ENCODE assay signal across 8 cellular contexts in the genomic region with DNA sequence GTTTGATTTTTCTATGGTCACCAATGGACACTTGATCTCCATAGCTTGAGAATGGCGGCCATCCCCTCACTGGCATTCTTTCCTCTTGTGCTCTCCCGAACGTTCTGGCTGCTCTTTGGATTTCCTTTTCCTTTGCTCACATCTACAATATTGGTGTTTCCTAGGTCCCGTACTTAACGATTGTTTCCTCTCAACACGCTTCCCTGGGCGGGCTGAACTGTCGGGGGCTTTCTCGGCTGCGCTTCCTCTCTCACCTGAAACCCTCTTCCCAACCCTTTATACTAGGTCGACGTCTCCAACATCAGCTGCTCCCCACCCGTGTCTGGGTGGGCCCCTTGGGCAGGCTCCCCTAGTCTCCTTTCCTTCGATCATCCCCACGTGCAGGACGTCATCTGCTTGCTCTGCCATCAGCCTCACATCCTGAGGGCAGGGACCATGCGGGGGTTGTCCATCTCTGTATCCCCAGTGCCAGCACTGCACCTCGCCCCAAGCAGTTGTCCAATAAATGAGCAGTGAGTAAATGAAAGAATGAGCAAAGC. TPM values are rescaled to one million over a fixed set of nuclear protein-coding genes. Genes with fewer than 3 reads are reported as not detected.
A peak's percentile ranks its signal among the peaks of the same experiment; 100 is the strongest.
DNase-seq lines count a peak whose midpoint lies in the region; ATAC-seq and TF ChIP-seq lines count a peak whose summit lies in the region.

No MANE protein-coding gene starts in this region.

- H3K27me3 ChIP-seq in ACC112 (ENCODE audit: insufficient read depth, low read length) (no peaks in the 10 kb centered on the region), HCT116 (ENCODE audit: insufficient read depth, low read length) (no peaks in the 10 kb centered on the region), right lobe of liver (no peaks in the 10 kb centered on the region), uterus (no peaks in the 10 kb centered on the region)

- peak overlapping the region; percentile 88 for H3K4me3 ChIP-seq in ACC112 (ENCODE audit: low read depth, low read length)
- H3K4me3 ChIP-seq in HCT116 (replicated peaks in 1 of 2; ENCODE audit: low read depth in 1 of 2, low read length in 2 of 2): peak overlapping the region; percentile 98 to 99
- H3K4me3 ChIP-seq in right lobe of liver: peak overlapping the region; percentile 89 to 97 (median 93)
- H3K4me3 ChIP-seq in uterus: peak overlapping the region; percentile 58 to 88

- DNase-seq in HCT116 (ENCODE audit: low read depth, low spot score): no peak
- no peak for DNase-seq in right lobe of liver
- DNase-seq in uterus: peak in 1 of 2 donors; percentile 23
- DNase-seq in globus pallidus (ENCODE audit: low spot score): no peak
- no peak for DNase-seq in NCI-H1694 treated with DMSO at 0.1 percent for 48 hours (lab: John Stamatoyannopoulos, UW)

- TF ChIP-seq RAD21 in HCT116 (IDR thresholded peaks at IDR 0.05; ENCODE audit: low read depth): no peak

- TSS peak; percentile 91 for BruUV-seq in HCT116 (replicated peaks; lab: Mats Ljungman, UMichigan)

- intact Hi-C loops in HCT116 (cut with micrococcal nuclease): no loop called here
- intact Hi-C loops in right lobe of liver (cut with DNase I): no loop called here
- intact Hi-C loops in uterus (cut with DNase I; ENCODE audit: low total_unique reads): no loop called here

- peak overlapping the region; percentile 88 for H3K4me2 ChIP-seq in HCT116 (ENCODE audit: low read length)

- H3K9ac ChIP-seq in HCT116 (ENCODE audit: low read length): peak overlapping the region; percentile 90

- ATAC-seq in HCT116 (peak; percentile 51; the same call in 1 of the 2 replicates), right lobe of liver (no peak), esophagus mucosa (no peak)

- no peaks in the 10 kb centered on the region; a peak in 1 of 4 replicates for H3K9me3 ChIP-seq in HCT116 (ENCODE audit: control insufficient read depth in 1 of 2, insufficient read depth in 1 of 2, low read depth in 1 of 2, low read length in 2 of 2)
- H3K9me3 ChIP-seq in right lobe of liver: no peaks in the 10 kb centered on the region
- no peaks in the 10 kb centered on the region for H3K9me3 ChIP-seq in uterus

- H3K4me1 ChIP-seq in ACC112 (ENCODE audit: control insufficient read depth, insufficient read depth, low read length, unreplicated experiment) (peaks cover 9% of the 10 kb centered on the region), HCT116 (ENCODE audit: control insufficient read depth in 1 of 2, insufficient read depth in 2 of 2, low read length in 2 of 2) (peaks cover 3 to 21% of the 10 kb centered on the region in 2 experiments; a peak in 3 of 4 replicates), right lobe of liver (peaks cover 0 to 8% (median 0%) of the 10 kb centered on the region in 4 donors), uterus (no peaks in the 10 kb centered on the region)

- no peaks in the 10 kb centered on the region for H3K9me2 ChIP-seq in HCT116 (ENCODE audit: insufficient read depth)

- H3K79me2 ChIP-seq in ACC112 (ENCODE audit: control insufficient read depth, insufficient read depth, low read length, unreplicated experiment) (peaks cover 36% of the 10 kb centered on the region), HCT116 (ENCODE audit: insufficient read depth, low read length) (peaks cover 41% of the 10 kb centered on the region)

- CTCF ChIA-PET in HCT116 (lab: Charles Lee): no interaction called here

- POLR2A ChIA-PET in HCT116 (lab: Charles Lee): interaction anchor here (1.0 kb wide), 1 partner anchor 19 kb away, joined by 3 read pairs; no protein-coding TSS in a partner anchor

- TF ChIP-seq POLR2A in HCT116 (IDR thresholded peaks at IDR 0.05; ENCODE audit: borderline replicate concordance, extremely low read depth, insufficient read depth, insufficient read length) (no peak), right lobe of liver (IDR thresholded peaks at IDR 0.05) (no peak), uterus (IDR thresholded peaks at IDR 0.05) (no peak)

- H3K36me3 ChIP-seq in ACC112 (ENCODE audit: insufficient read depth, low read length) (no peaks in the 10 kb centered on the region), HCT116 (ENCODE audit: control insufficient read depth in 1 of 2, insufficient read depth in 2 of 2, low read length in 2 of 2) (no peaks in the 10 kb centered on the region), right lobe of liver (no peaks in the 10 kb centered on the region), uterus (no peaks in the 10 kb centered on the region)

- peak overlapping the region; percentile 78 for H2AFZ ChIP-seq in ACC112 (ENCODE audit: low read length, unreplicated experiment)
- H2AFZ ChIP-seq in HCT116 (ENCODE audit: low read depth, low read length, poor library complexity, severe bottlenecking): peak overlapping the region; percentile 56

- H3K27ac ChIP-seq in ACC112 (ENCODE audit: low read depth, low read length) (peak overlapping the region; percentile 31; the same call in 1 of the 2 replicates), HCT116 (ENCODE audit: low read depth, low read length) (peak overlapping the region; percentile 86), angular gyrus (ENCODE audit: low read depth, low read length) (peak overlapping the region; percentile 73), right lobe of liver (peak overlapping the region; percentile 47 to 79 (median 54)), uterus (peak overlapping the region; percentile 64 to 69)

- WGBS in right lobe of liver (ENCODE audit: insufficient coverage, low coverage, low lambda C conversion rate, missing lambda C conversion rate): 62% methylated on average over 17 of the region's 18 CpGs

- no peak for TF ChIP-seq CTCF in HCT116 (IDR thresholded peaks at IDR 0.05 in 2 of 3, conservative IDR thresholded peaks at IDR 0.05 in 1 of 3; ENCODE audit: borderline replicate concordance in 1 of 3, insufficient read depth in 1 of 3, low read depth in 2 of 3, low read length in 2 of 3)
- no peak for TF ChIP-seq CTCF in right lobe of liver (IDR thresholded peaks at IDR 0.05)
- TF ChIP-seq CTCF in uterus (IDR thresholded peaks at IDR 0.05): no peak

- RAD21 ChIA-PET in HCT116 (lab: Charles Lee; ENCODE audit: low non-redundant PET in 1 of 2, low total read pairs in 2 of 2, uncharacterized antibody in 2 of 2, unreplicated experiment in 2 of 2): no interaction called here

- no peaks in the 10 kb centered on the region for H4K20me1 ChIP-seq in HCT116 (ENCODE audit: insufficient read depth)

TF ChIP-seq in HCT116, 20 proteins besides CTCF, POLR2A, EP300 and RAD21:
- TF ChIP-seq, protein P1, sequence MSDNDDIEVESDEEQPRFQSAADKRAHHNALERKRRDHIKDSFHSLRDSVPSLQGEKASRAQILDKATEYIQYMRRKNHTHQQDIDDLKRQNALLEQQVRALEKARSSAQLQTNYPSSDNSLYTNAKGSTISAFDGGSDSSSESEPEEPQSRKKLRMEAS (IDR thresholded peaks at IDR 0.05): peak; percentile 58
- TF ChIP-seq EZH2 (IDR thresholded peaks at IDR 0.05): no peak
- TF ChIP-seq ZNF274 (IDR thresholded peaks at IDR 0.05; ENCODE audit: low read depth, low read length): no peak

RNA-seq across cellular contexts. Expression of a gene that starts 0.6 kb away (rescaled TPM):
- total RNA-seq in HCT116 (2021; ENCODE audit: unreplicated experiment) (42.5 TPM), right lobe of liver (10 to 100 TPM in 5 of 6 experiments, 1 to 10 TPM in 1; 8.1 to 22.3 (median 16.7) TPM), uterus (10 to 100 TPM; 10.3 to 63.9 (median 29.7) TPM), esophagus mucosa (25.0 TPM)
- 16.5 and 16.7 TPM in 2 replicates for polyA plus RNA-seq in HCT116 (2012)

RNA-seq across cellular contexts. Expression of a gene that starts 34.7 kb away (rescaled TPM):
- 0.52 TPM for total RNA-seq in HCT116 (2021; ENCODE audit: unreplicated experiment)
- polyA plus RNA-seq in HCT116 (2012): 0.17 and 0.27 TPM in 2 replicates
- not detected for total RNA-seq in right lobe of liver
- total RNA-seq in uterus: 1 to 10 TPM in 1 of 4 donors, not detected in 3; 4.3 TPM
- 2.1 TPM for total RNA-seq in esophagus mucosa

Comparison
In these comparisons a context has a peak if more than half of its experiments do, and no peak if none do; other contexts are left out.
1. H3K27ac ChIP-seq: peak in every context shown above with its lines; median percentile 86 in HCT116; 73 in angular gyrus; 66 in uterus; 54 in right lobe of liver; 31 in ACC112.